In genomic region chr1:44655609-44656008, GRCh38 we compare ENCODE assay signal across 8 cellular contexts. TPM values are rescaled to one million over a fixed set of nuclear protein-coding genes. Genes with fewer than 3 reads are reported as not detected.
A peak's percentile ranks its signal among the peaks of the same experiment; 100 is the strongest.
DNase-seq lines count a peak whose midpoint lies in the region; ATAC-seq and TF ChIP-seq lines count a peak whose summit lies in the region.

No MANE protein-coding gene starts in this region.

- no peak for TF ChIP-seq POLR2A in vagina (IDR thresholded peaks at IDR 0.05)

- H3K9ac ChIP-seq in NT2/D1 (ENCODE audit: insufficient read length, low read depth) (peak overlapping the region; percentile 34), endodermal cell (ENCODE audit: extremely low read depth, low read length, poor library complexity, severe bottlenecking) (no peak overlapping the region)

- peak; percentile 86 for TF ChIP-seq CTCF in endodermal cell (conservative IDR thresholded peaks at IDR 0.05)
- no peak for TF ChIP-seq CTCF in vagina (IDR thresholded peaks at IDR 0.05)

- H3K9me3 ChIP-seq in NT2/D1 (ENCODE audit: insufficient read depth, low read length) (no peaks in the 10 kb centered on the region), endodermal cell (ENCODE audit: control insufficient read depth, low read length) (no peaks in the 10 kb centered on the region), vagina (no peaks in the 10 kb centered on the region)

- peaks cover 10% of the 10 kb centered on the region for H3K36me3 Mint-ChIP-seq in endodermal cell (ENCODE audit: low read depth)

- peaks cover 26% of the 10 kb centered on the region for H3K36me3 ChIP-seq in NT2/D1 (ENCODE audit: insufficient read depth, insufficient read length, low read length)
- peaks cover 10% of the 10 kb centered on the region for H3K36me3 ChIP-seq in endodermal cell (ENCODE audit: control insufficient read depth, insufficient read depth, low read length)
- peaks cover 0 to 8% of the 10 kb centered on the region in 2 donors for H3K36me3 ChIP-seq in vagina

- H3K4me1 Mint-ChIP-seq in endodermal cell: peaks cover 1% of the 10 kb centered on the region

- DNase-seq in SIG-M5 treated with dmso at 0.1 percent for 504 hours (lab: John Stamatoyannopoulos, UW; ENCODE audit: unreplicated experiment): peak; percentile 10
- DNase-seq in SIG-M5 (lab: John Stamatoyannopoulos, UW): no peak
- no peak for DNase-seq in NT2/D1 (ENCODE audit: low read depth, low spot score)
- peak; percentile 85 for DNase-seq in endodermal cell
- DNase-seq in retina: peak; percentile 38
- DNase-seq in vagina (ENCODE audit: extremely low spot score in 2 of 2): no peak
- no peak for DNase-seq in DMS153 treated with DMSO at 0.1 percent for 48 hours (lab: John Stamatoyannopoulos, UW; ENCODE audit: unreplicated experiment)

- no peak overlapping the region for H3K4me3 Mint-ChIP-seq in endodermal cell

- H3K27ac Mint-ChIP-seq in endodermal cell: no peak overlapping the region

- WGBS in endodermal cell (ENCODE audit: insufficient coverage in 1 of 2, insufficient read length in 1 of 2), 2 experiments: 38 to 67% methylated on average over 3 to 5 of the region's 5 CpGs

- ATAC-seq in GM21717 (IDR thresholded peaks at IDR 0.05; ENCODE audit: unreplicated experiment): no peak

- H3K9me3 Mint-ChIP-seq in endodermal cell: no peaks in the 10 kb centered on the region

- H3K4me3 ChIP-seq in NT2/D1 (ENCODE audit: insufficient read length, low read depth) (no peak overlapping the region), endodermal cell (ENCODE audit: low read length) (no peak overlapping the region), vagina (no peak overlapping the region)

- peaks cover 24% of the 10 kb centered on the region for H3K4me1 ChIP-seq in NT2/D1 (ENCODE audit: insufficient read depth, insufficient read length)
- peaks cover under 1% of the 10 kb centered on the region for H3K4me1 ChIP-seq in endodermal cell (ENCODE audit: control insufficient read depth, insufficient read depth, low read length)
- no peaks in the 10 kb centered on the region for H3K4me1 ChIP-seq in vagina

- no peak overlapping the region for H3K27ac ChIP-seq in endodermal cell (ENCODE audit: low read depth, low read length)
- H3K27ac ChIP-seq in vagina: no peak overlapping the region

- H3K27me3 ChIP-seq in NT2/D1 (ENCODE audit: insufficient read depth, insufficient read length) (no peaks in the 10 kb centered on the region), endodermal cell (ENCODE audit: control insufficient read depth, insufficient read depth, low read length, poor library complexity, severe bottlenecking) (no peaks in the 10 kb centered on the region), vagina (no peaks in the 10 kb centered on the region)

- intact Hi-C loops in vagina (cut with DNase I): no loop called here

- H3K27me3 Mint-ChIP-seq in endodermal cell (ENCODE audit: insufficient read depth): no peaks in the 10 kb centered on the region

RNA-seq across cellular contexts. Expression of gene TMEM53, which starts 18.7 kb away (rescaled TPM):
- total RNA-seq in endodermal cell (10 to 100 TPM; 10.2 to 10.8 TPM), vagina (7.9 TPM)
- polyA plus RNA-seq in endodermal cell (2013, experiment 1 of 2): 8.4 TPM
- 10.2 TPM for polyA plus RNA-seq in endodermal cell (2013, experiment 2 of 2)

RNA-seq across cellular contexts. Expression of gene ARMH1, which starts 18.9 kb away (rescaled TPM):
- total RNA-seq in endodermal cell (1 to 10 TPM; 3.9 to 6.3 TPM), vagina (not detected)
- 6.3 TPM for polyA plus RNA-seq in endodermal cell (2013, experiment 1 of 2)
- polyA plus RNA-seq in endodermal cell (2013, experiment 2 of 2): 3.6 TPM

Comparison
In these comparisons a context has a peak if more than half of its experiments do, and no peak if none do; other contexts are left out.
1. DNase-seq: peak in SIG-M5 treated with dmso at 0.1 percent for 504 hours (single experiment), endodermal cell (single experiment) and retina (single experiment); none in SIG-M5 (single experiment), NT2/D1 (single experiment), vagina (0 of 2) and DMS153 treated with DMSO at 0.1 percent for 48 hours (single experiment).